Comparison of ENCODE assay signal across 9 cellular contexts in genomic region chr2:237128026-237128703, GRCh38. TPM values are rescaled to one million over a fixed set of nuclear protein-coding genes. Genes with fewer than 3 reads are reported as not detected.
DNase-seq lines count a peak whose midpoint lies in the region; ATAC-seq and TF ChIP-seq lines count a peak whose summit lies in the region.
"Had no signal": no experiment of that assay in that cellular context is flagged by ENCODE, and none has a peak within 500 bp of the region (broad histone marks: within the 10 kb centered on the region; RNA-seq: fewer than 3 reads in every experiment).

No MANE protein-coding gene starts in this region.

- no peaks in the 10 kb centered on the region for H3K4me1 Mint-ChIP-seq in HFFc6 (ENCODE audit: low read depth)
- H3K4me1 Mint-ChIP-seq in activated CD4-positive, alpha-beta T cell treated with anti-CD3 and anti-CD28 coated beads, Interleukin-2, amount 10 ng/mL, durations not matched to agents 24 days and 14 days = no peaks in the 10 kb centered on the region
- no peaks in the 10 kb centered on the region for H3K4me1 Mint-ChIP-seq in natural killer cell

- H3K9me3 Mint-ChIP-seq in HFFc6 = no peaks in the 10 kb centered on the region
- H3K9me3 Mint-ChIP-seq in activated CD4-positive, alpha-beta T cell treated with anti-CD3 and anti-CD28 coated beads, Interleukin-2, amount 10 ng/mL, durations not matched to agents 24 days and 14 days = no peaks in the 10 kb centered on the region
- H3K9me3 Mint-ChIP-seq in natural killer cell = no peaks in the 10 kb centered on the region

- no peaks in the 10 kb centered on the region for H3K36me3 Mint-ChIP-seq in HFFc6 (ENCODE audit: low read depth)
- H3K36me3 Mint-ChIP-seq in activated CD4-positive, alpha-beta T cell treated with anti-CD3 and anti-CD28 coated beads, Interleukin-2, amount 10 ng/mL, durations not matched to agents 24 days and 14 days (ENCODE audit: low read depth) = no peaks in the 10 kb centered on the region
- no peaks in the 10 kb centered on the region for H3K36me3 Mint-ChIP-seq in natural killer cell

- TF ChIP-seq POLR2A in prostate gland (IDR thresholded peaks at IDR 0.05) = no peak

- H3K27ac ChIP-seq in prostate gland = peak overlapping the region; percentile 64 to 73
- H3K27ac ChIP-seq: SK-N-MC had no signal

- TF ChIP-seq CTCF in HFFc6 (IDR thresholded peaks at IDR 0.05) = peak; percentile 41
- TF ChIP-seq CTCF in fibroblast of pulmonary artery (IDR thresholded peaks at IDR 0.05; ENCODE audit: low read length, missing control alignments) = peak; percentile 8
- TF ChIP-seq CTCF in prostate gland (IDR thresholded peaks at IDR 0.05) = peak in 1 of 4 experiments; percentile 4
- no peak for TF ChIP-seq CTCF in natural killer cell (IDR thresholded peaks at IDR 0.05)

- ATAC-seq in HG03039 (IDR thresholded peaks at IDR 0.05; ENCODE audit: unreplicated experiment) (no peak), natural killer cell (no peak), HG03571 (IDR thresholded peaks at IDR 0.05; ENCODE audit: unreplicated experiment) (no peak)

- no peaks in the 10 kb centered on the region for H3K9me3 ChIP-seq in prostate gland

- H3K27me3 Mint-ChIP-seq in HFFc6 (ENCODE audit: insufficient read depth) (peaks cover 3% of the 10 kb centered on the region; the same call in 1 of the 2 replicates), natural killer cell (ENCODE audit: low read depth in 2 of 2) (no peaks in the 10 kb centered on the region)
- no peaks in the 10 kb centered on the region for H3K27me3 Mint-ChIP-seq in activated CD4-positive, alpha-beta T cell treated with anti-CD3 and anti-CD28 coated beads, Interleukin-2, amount 10 ng/mL, durations not matched to agents 24 days and 14 days

- 34% methylated on average over 11 of the region's 11 CpGs for WGBS in prostate gland

- H3K27ac Mint-ChIP-seq in HFFc6 = no peak overlapping the region
- no peak overlapping the region for H3K27ac Mint-ChIP-seq in activated CD4-positive, alpha-beta T cell treated with anti-CD3 and anti-CD28 coated beads, Interleukin-2, amount 10 ng/mL, durations not matched to agents 24 days and 14 days
- no peak overlapping the region for H3K27ac Mint-ChIP-seq in natural killer cell

- no peaks in the 10 kb centered on the region for H3K27me3 ChIP-seq in prostate gland (replicated peaks; ENCODE audit: insufficient read depth)

- intact Hi-C loops in activated CD4-positive, alpha-beta T cell treated with anti-CD3 and anti-CD28 coated beads, Interleukin-2, amount 10 ng/mL, durations not matched to agents 24 days and 14 days (cut with micrococcal nuclease) = no loop called here
- intact Hi-C loops in prostate gland (cut with DNase I) = loop anchor here (10.0 kb wide), 1 partner anchor 287 kb away; the partner anchor contains the start of gene COL6A3
- intact Hi-C loops in natural killer cell (cut with micrococcal nuclease) = no loop called here

- H3K4me3 Mint-ChIP-seq in HFFc6 = no peak overlapping the region
- no peak overlapping the region for H3K4me3 Mint-ChIP-seq in activated CD4-positive, alpha-beta T cell treated with anti-CD3 and anti-CD28 coated beads, Interleukin-2, amount 10 ng/mL, durations not matched to agents 24 days and 14 days
- no peak overlapping the region for H3K4me3 Mint-ChIP-seq in natural killer cell

- no peaks in the 10 kb centered on the region for H3K36me3 ChIP-seq in prostate gland

- H3K4me3 ChIP-seq in fibroblast of pulmonary artery (replicated peaks; ENCODE audit: low read depth, low read length) = no peak overlapping the region
- no peak overlapping the region for H3K4me3 ChIP-seq in prostate gland
- H3K4me3 ChIP-seq: SK-N-MC had no signal

- H3K4me1 ChIP-seq in prostate gland (replicated peaks) = peaks cover 3% of the 10 kb centered on the region

- DNase-seq in HFFc6 (peak; percentile 96), fibroblast of pulmonary artery (ENCODE audit: low read depth) (peak; percentile 98), prostate gland (ENCODE audit: low spot score) (peak; percentile 71), natural killer cell (no peak), HuH-7 (ENCODE audit: low spot score) (no peak)
- peak; percentile 56 for DNase-seq in activated CD4-positive, alpha-beta T cell treated with anti-CD3 and anti-CD28 coated beads, Interleukin-2, amount 10 ng/mL, durations not matched to agents 24 days and 14 days

RNA-seq across cellular contexts. Expression of gene COPS8, which starts 42.5 kb away (rescaled TPM):
- 100 to 1,000 TPM in 3 of 6 experiments, 10 to 100 TPM in 3; 86.8 to 107 (median 99.8) TPM for total RNA-seq in HFFc6 (2021; fragmentation: NEBNext Ultra II Directional; extraction: Animal tissue kit (Norgen Biotek cat#: 25700))
- total RNA-seq in activated CD4-positive, alpha-beta T cell treated with anti-CD3 and anti-CD28 coated beads, Interleukin-2, amount 10 ng/mL, durations not matched to agents 24 days and 14 days = 60.1 and 67.5 TPM in 2 replicates
- 10 to 100 TPM; 73.1 to 90.0 TPM for total RNA-seq in prostate gland
- total RNA-seq in natural killer cell = 10 to 100 TPM; 51.8 to 57.9 (median 53.9) TPM

Comparison
In these comparisons a context has a peak if more than half of its experiments do, and no peak if none do; other contexts are left out.
1. DNase-seq: peak in HFFc6 (single experiment), activated CD4-positive, alpha-beta T cell treated with anti-CD3 and anti-CD28 coated beads, Interleukin-2, amount 10 ng/mL, durations not matched to agents 24 days and 14 days (single experiment), fibroblast of pulmonary artery (single experiment) and prostate gland (single experiment); none in natural killer cell (single experiment) and HuH-7 (single experiment).